21 cellular contexts compared by ENCODE assay signal in genomic region chr6:107555449-107555848, GRCh38.
DNase-seq lines count a peak whose midpoint lies in the region; ATAC-seq and TF ChIP-seq lines count a peak whose summit lies in the region.
"Had no signal": no experiment of that assay in that cellular context is flagged by ENCODE, and none has a peak within 500 bp of the region (broad histone marks: within the 10 kb centered on the region; RNA-seq: fewer than 3 reads in every experiment).

No MANE protein-coding gene starts in this region.

- H3K36me3 ChIP-seq in A673 (ENCODE audit: insufficient read depth, low read length, poor library complexity, severe bottlenecking): no peaks in the 10 kb centered on the region
- H3K36me3 ChIP-seq: BLaER1 treated with 17β-estradiol and CSF1 and Interleukin-3, amounts not matched to agents 10 nM and 100 nM; stomach had no signal

- no peaks in the 10 kb centered on the region for H3K27me3 ChIP-seq in A673 (replicated peaks; ENCODE audit: insufficient read depth, low read depth, low read length, poor library complexity)
- H3K27me3 ChIP-seq: BLaER1 treated with 17β-estradiol and CSF1 and Interleukin-3, amounts not matched to agents 10 nM and 100 nM; stomach had no signal

- POLR2A ChIA-PET in A673 (lab: Charles Lee; ENCODE audit: low non-redundant PET): no interaction called here

- peaks cover 9% of the 10 kb centered on the region for H3K4me1 ChIP-seq in A673 (ENCODE audit: insufficient read depth, low read length, poor library complexity, severe bottlenecking)
- H3K4me1 ChIP-seq: A549 had no signal

- no peak overlapping the region for H3K27ac ChIP-seq in A673 (ENCODE audit: low read depth, low read length, poor library complexity, severe bottlenecking)
- H3K27ac ChIP-seq: A549; BLaER1 treated with 17β-estradiol and CSF1 and Interleukin-3, amounts not matched to agents 10 nM and 100 nM; stomach had no signal

- no peak for TF ChIP-seq CTCF in A673 (conservative IDR thresholded peaks at IDR 0.05; ENCODE audit: low read depth, low read length)

- ATAC-seq in GM19324 (IDR thresholded peaks at IDR 0.05; ENCODE audit: low FRiP score, unreplicated experiment): no peak
- no peak for ATAC-seq in HG03025 (IDR thresholded peaks at IDR 0.05; ENCODE audit: low FRiP score, unreplicated experiment)
- ATAC-seq: A549; activated CD4-positive, CD25-positive, alpha-beta regulatory T cell treated with anti-CD3 and anti-CD28 coated beads, Interleukin-2, amount 50 U/mL, for 24 hours; GM23338 had no signal

- DNase-seq in A673 (ENCODE audit: low spot score): peak; percentile 55
- peak; percentile 62 for DNase-seq in NCI-H1436 treated with DMSO at 0.1 percent for 48 hours (lab: John Stamatoyannopoulos, UW)
- DNase-seq in NCI-H345 (lab: John Stamatoyannopoulos, UW): peak; percentile 92
- peak; percentile 57 for DNase-seq in ecto neural progenitor cell (ENCODE audit: low spot score)
- no peak for DNase-seq in activated CD8-positive, alpha-beta memory T cell treated with anti-CD3 and anti-CD28 coated beads for 24 hours
- no peak for DNase-seq in NCI-H526 (lab: John Stamatoyannopoulos, UW)
- DNase-seq: activated CD4-positive, alpha-beta memory T cell treated with anti-CD3 and anti-CD28 coated beads, Interleukin-2, amount 10 ng/mL, durations not matched to agents 7 days and 5 days; activated effector memory CD4-positive, alpha-beta T cell treated with anti-CD3 and anti-CD28 coated beads, Interleukin-2, amount 50 U/mL, for 16 hours; activated T-cell treated with anti-CD3 and anti-CD28 coated beads for 4 hours; mammary epithelial cell; NCI-H1092 treated with DMSO at 0.1 percent for 48 hours; NCI-H524; OCI-M1; Right ventricle myocardium superior; stomach had no signal

- intact Hi-C loops in A673 (cut with micrococcal nuclease; ENCODE audit: unreplicated experiment): no loop called here

- H3K4me3 ChIP-seq in A673 (ENCODE audit: low read depth, low read length, poor library complexity, severe bottlenecking): no peak overlapping the region
- H3K4me3 ChIP-seq: A549; BLaER1 treated with 17β-estradiol and CSF1 and Interleukin-3, amounts not matched to agents 10 nM and 100 nM; GM23338; stomach had no signal

- CTCF ChIA-PET in A673 (lab: Charles Lee): no interaction called here

- no TSS peak for BruUV-seq in A673 (replicated peaks; lab: Mats Ljungman, UMichigan)

- no peaks in the 10 kb centered on the region for H3K9me3 ChIP-seq in A673 (ENCODE audit: low read depth, low read length, poor library complexity, severe bottlenecking)
- H3K9me3 ChIP-seq: A549; BLaER1 treated with 17β-estradiol and CSF1 and Interleukin-3, amounts not matched to agents 10 nM and 100 nM; stomach had no signal

Comparison
In these comparisons a context has a peak if more than half of its experiments do, and no peak if none do; other contexts are left out.
1. DNase-seq: peak in A673 (single experiment), NCI-H1436 treated with DMSO at 0.1 percent for 48 hours (single experiment), NCI-H345 (single experiment) and ecto neural progenitor cell (single experiment); none in activated CD8-positive, alpha-beta memory T cell treated with anti-CD3 and anti-CD28 coated beads for 24 hours (single experiment) and NCI-H526 (0 of 2).